Comparison of ENCODE assay signal across 9 cellular contexts in genomic region chr7:20647908-20648776, GRCh38. TPM values are rescaled to one million over a fixed set of nuclear protein-coding genes. Genes with fewer than 3 reads are reported as not detected.
A peak's percentile ranks its signal among the peaks of the same experiment; 100 is the strongest.
DNase-seq lines count a peak whose midpoint lies in the region; ATAC-seq and TF ChIP-seq lines count a peak whose summit lies in the region.
"Had no signal": no experiment of that assay in that cellular context is flagged by ENCODE, and none has a peak within 500 bp of the region (broad histone marks: within the 10 kb centered on the region; RNA-seq: fewer than 3 reads in every experiment).

No MANE protein-coding gene starts in this region.

- H3K4me1 ChIP-seq in SJCRH30, result peaks cover 9% of the 10 kb centered on the region
- no peaks in the 10 kb centered on the region for H3K4me1 ChIP-seq in CD8-positive, alpha-beta T cell (ENCODE audit: insufficient read depth, low read length)
- H3K4me1 ChIP-seq: BLaER1 had no signal

- H3K36me3 ChIP-seq in SJCRH30 (no peaks in the 10 kb centered on the region), kidney epithelial cell (ENCODE audit: control insufficient read depth, insufficient read depth, low read length) (no peaks in the 10 kb centered on the region)
- no peaks in the 10 kb centered on the region for H3K36me3 ChIP-seq in CD8-positive, alpha-beta T cell (ENCODE audit: insufficient read depth, low read length)
- H3K36me3 ChIP-seq: BLaER1 had no signal

- peak; percentile 53 for ATAC-seq in HG03558 (IDR thresholded peaks at IDR 0.05; ENCODE audit: extremely low read depth, unreplicated experiment)
- ATAC-seq in CD8-positive, alpha-beta T cell, result no peak
- ATAC-seq in HG02763 (IDR thresholded peaks at IDR 0.05; ENCODE audit: unreplicated experiment), result no peak

- H3K4me1 Mint-ChIP-seq in CD8-positive, alpha-beta T cell (ENCODE audit: low read depth), result no peaks in the 10 kb centered on the region

- H3K9me3 Mint-ChIP-seq in CD8-positive, alpha-beta T cell, result no peaks in the 10 kb centered on the region

- no peaks in the 10 kb centered on the region for H3K36me3 Mint-ChIP-seq in CD8-positive, alpha-beta T cell

- no peak overlapping the region for H3K27ac ChIP-seq in SJCRH30
- no peak overlapping the region for H3K27ac ChIP-seq in CD8-positive, alpha-beta T cell (ENCODE audit: low read depth, low read length)
- H3K27ac ChIP-seq: BLaER1 had no signal

- no peak overlapping the region for H3K27ac Mint-ChIP-seq in CD8-positive, alpha-beta T cell

- CTCF ChIA-PET in CD8-positive, alpha-beta T cell (lab: Charles Lee), result no interaction called here

- no peaks in the 10 kb centered on the region for H3K9me3 ChIP-seq in SJCRH30 (replicated peaks)
- H3K9me3 ChIP-seq in CD8-positive, alpha-beta T cell (ENCODE audit: low read length), result no peaks in the 10 kb centered on the region
- H3K9me3 ChIP-seq: BLaER1 had no signal

- DNase-seq in NCI-H2029 treated with DMSO at 0.1 percent for 48 hours (lab: John Stamatoyannopoulos, UW), result peak; percentile 40
- DNase-seq in NCI-H2029 (lab: John Stamatoyannopoulos, UW), result no peak
- DNase-seq in SJCRH30, result peak; percentile 65 to 92
- no peak for DNase-seq in kidney epithelial cell (ENCODE audit: low read depth)
- no peak for DNase-seq in cerebellar nuclear complex (lab: John Stamatoyannopoulos, UW)
- no peak for DNase-seq in CD8-positive, alpha-beta T cell

- intact Hi-C loops in CD8-positive, alpha-beta T cell (cut with DNase I, micrococcal nuclease), result no loop called here

- POLR2A ChIA-PET in CD8-positive, alpha-beta T cell (lab: Charles Lee), result no interaction called here

- H3K27me3 ChIP-seq in SJCRH30 (no peaks in the 10 kb centered on the region), kidney epithelial cell (ENCODE audit: control insufficient read depth, insufficient read depth, low read length) (peaks cover 2% of the 10 kb centered on the region)
- H3K27me3 ChIP-seq in CD8-positive, alpha-beta T cell (ENCODE audit: insufficient read depth, low read length), result no peaks in the 10 kb centered on the region
- H3K27me3 ChIP-seq: BLaER1 had no signal

- TF ChIP-seq CTCF in kidney epithelial cell (IDR thresholded peaks at IDR 0.05; ENCODE audit: insufficient read depth, low read length, poor library complexity, severe bottlenecking), result peak; percentile 73
- TF ChIP-seq CTCF in CD8-positive, alpha-beta T cell (IDR thresholded peaks at IDR 0.05), result no peak

- H3K4me3 Mint-ChIP-seq in CD8-positive, alpha-beta T cell, result no peak overlapping the region

- H3K27me3 Mint-ChIP-seq in CD8-positive, alpha-beta T cell (ENCODE audit: low read depth), result no peaks in the 10 kb centered on the region

- H3K4me3 ChIP-seq in SJCRH30, result no peak overlapping the region
- H3K4me3 ChIP-seq in kidney epithelial cell (ENCODE audit: low read depth, low read length), result no peak overlapping the region
- H3K4me3 ChIP-seq in CD8-positive, alpha-beta T cell (ENCODE audit: low read depth, low read length), result no peak overlapping the region
- H3K4me3 ChIP-seq: BLaER1 had no signal

RNA-seq across cellular contexts. Expression of gene ABCB5, which starts 32.7 kb away (rescaled TPM):
- total RNA-seq in SJCRH30 (2014; rRNA removed; shearing (Covaris generic)), result 0.30 TPM in 1 of 2 replicates, not detected in the other
- 0.17 TPM in 1 of 2 replicates, not detected in the other for total RNA-seq in kidney epithelial cell
- not detected for total RNA-seq in CD8-positive, alpha-beta T cell

Comparison
In these comparisons a context has a peak if more than half of its experiments do, and no peak if none do; other contexts are left out.
1. DNase-seq: peak in NCI-H2029 treated with DMSO at 0.1 percent for 48 hours (single experiment) and SJCRH30 (2 of 2); none in NCI-H2029 (single experiment), kidney epithelial cell (single experiment), cerebellar nuclear complex (0 of 2) and CD8-positive, alpha-beta T cell (0 of 7).